20 cellular contexts compared by ENCODE assay signal in genomic region chr16:57814896-57815295, GRCh38. TPM values are rescaled to one million over a fixed set of nuclear protein-coding genes. Genes with fewer than 3 reads are reported as not detected.
"Had no signal": no experiment of that assay in that cellular context is flagged by ENCODE, and none has a peak within 500 bp of the region (broad histone marks: within the 10 kb centered on the region; RNA-seq: fewer than 3 reads in every experiment).

No MANE protein-coding gene starts in this region.

- ATAC-seq: left colon; natural killer cell treated with Interleukin-12 subunit alpha and Interleukin-12 subunit beta and Interleukin-15 and Interleukin-18, amount 100 ng/mL, for 72 hours; psoas muscle; sciatic nerve; upper lobe of right lung had no signal

- H3K9me3 ChIP-seq: ascending aorta, psoas muscle, upper lobe of right lung had no signal

- H3K4me2 ChIP-seq: hepatocyte had no signal

- H3K9me3 Mint-ChIP-seq: activated CD4-positive, alpha-beta memory T cell treated with anti-CD3 and anti-CD28 coated beads, Interleukin-2, amount 10 ng/mL, durations not matched to agents 7 days and 5 days; activated T-helper 1 cell treated with anti-CD3 and anti-CD28 coated beads, Interleukin-12 subunit alpha, Interleukin-12 subunit beta, Interleukin-2, Interleukin-4 antibody, amounts not matched to agents 30 ng/mL and 10 ng/mL and 1 ng/mL, durations not matched to agents 14 hours and 24 hours and 36 hours; natural killer cell treated with Interleukin-12 subunit alpha and Interleukin-12 subunit beta and Interleukin-15 and Interleukin-18, amount 100 ng/mL, for 72 hours had no signal

- H3K27me3 ChIP-seq: ascending aorta, cardiac muscle cell, hepatocyte, upper lobe of right lung had no signal

- H3K27ac ChIP-seq: cardiac muscle cell had no signal

- H3K4me3 Mint-ChIP-seq: activated CD4-positive, alpha-beta memory T cell treated with anti-CD3 and anti-CD28 coated beads, Interleukin-2, amount 10 ng/mL, durations not matched to agents 7 days and 5 days; activated T-helper 1 cell treated with anti-CD3 and anti-CD28 coated beads, Interleukin-12 subunit alpha, Interleukin-12 subunit beta, Interleukin-2, Interleukin-4 antibody, amounts not matched to agents 30 ng/mL and 10 ng/mL and 1 ng/mL, durations not matched to agents 14 hours and 24 hours and 36 hours had no signal

- H2AFZ ChIP-seq: hepatocyte had no signal

- FAIRE-seq: colon had no signal

- H3K27me3 Mint-ChIP-seq: natural killer cell treated with Interleukin-12 subunit alpha and Interleukin-12 subunit beta and Interleukin-15 and Interleukin-18, amount 100 ng/mL, for 72 hours had no signal

- H3K36me3 ChIP-seq: ascending aorta, cardiac muscle cell, upper lobe of right lung had no signal

- H3K79me2 ChIP-seq: hepatocyte had no signal

- DNase-seq: activated CD4-positive, alpha-beta memory T cell treated with anti-CD3 and anti-CD28 coated beads, Interleukin-2, amount 10 ng/mL, durations not matched to agents 7 days and 5 days; activated CD4-positive, CD25-positive, alpha-beta regulatory T cell treated with anti-CD3 and anti-CD28 coated beads, Interleukin-2, amount 50 U/mL, for 72 hours; activated CD8-positive, alpha-beta memory T cell treated with anti-CD3 and anti-CD28 coated beads, Interleukin-2, amount 50 U/mL, for 4 hours; activated naive CD4-positive, alpha-beta T cell; effector CD4-positive, alpha-beta T cell; left colon; occipital lobe; psoas muscle; stimulated activated CD4-positive, alpha-beta T cell treated with anti-CD3 and anti-CD28 coated beads, Interleukin-2, amount 100 ng/mL, for 24 hours; stimulated activated naive CD4-positive, alpha-beta T cell; substantia nigra; T-helper 9 cell; upper lobe of right lung had no signal

- H3K36me3 Mint-ChIP-seq: natural killer cell treated with Interleukin-12 subunit alpha and Interleukin-12 subunit beta and Interleukin-15 and Interleukin-18, amount 100 ng/mL, for 72 hours had no signal

- H3K27ac Mint-ChIP-seq: activated CD4-positive, alpha-beta memory T cell treated with anti-CD3 and anti-CD28 coated beads, Interleukin-2, amount 10 ng/mL, durations not matched to agents 7 days and 5 days; activated T-helper 1 cell treated with anti-CD3 and anti-CD28 coated beads, Interleukin-12 subunit alpha, Interleukin-12 subunit beta, Interleukin-2, Interleukin-4 antibody, amounts not matched to agents 30 ng/mL and 10 ng/mL and 1 ng/mL, durations not matched to agents 14 hours and 24 hours and 36 hours had no signal

- H3K4me3 ChIP-seq: ascending aorta, cardiac muscle cell, hepatocyte, psoas muscle, upper lobe of right lung had no signal

RNA-seq across cellular contexts. Expression of gene KIFC3, which starts 12.6 kb away (rescaled TPM):
- total RNA-seq: activated CD4-positive, alpha-beta memory T cell treated with anti-CD3 and anti-CD28 coated beads, Interleukin-2, amount 10 ng/mL, durations not matched to agents 7 days and 5 days had no signal
